Comparison of ENCODE assay signal across 19 cellular contexts in genomic region chr5:58314356-58315045, GRCh38.
DNase-seq lines count a peak whose midpoint lies in the region; ATAC-seq, FAIRE-seq and TF ChIP-seq lines count a peak whose summit lies in the region.
"Had no signal": no experiment of that assay in that cellular context is flagged by ENCODE, and none has a peak within 500 bp of the region (broad histone marks: within the 10 kb centered on the region; RNA-seq: fewer than 3 reads in every experiment).

No MANE protein-coding gene starts in this region.

- H3K27me3 Mint-ChIP-seq in nephron progenitor cell (ENCODE audit: low read depth, poor library complexity), result no peaks in the 10 kb centered on the region
- peaks cover 8% of the 10 kb centered on the region for H3K27me3 Mint-ChIP-seq in stimulated activated memory B cell treated with anti-CD40 and anti-IgM and Interleukin-4, amounts not matched to agents 10 μg/mL and 1 μg/mL and 100 μg/mL, for 72 hours

- H3K36me3 ChIP-seq in PC-3 (ENCODE audit: low read depth, low read length) (no peaks in the 10 kb centered on the region), bronchial epithelial cell (ENCODE audit: control insufficient read depth, insufficient read depth, low read length) (no peaks in the 10 kb centered on the region), OCI-LY7 (ENCODE audit: insufficient read depth, low read length) (no peaks in the 10 kb centered on the region)
- H3K36me3 ChIP-seq: left ventricle myocardium inferior had no signal

- H3K4me2 ChIP-seq in PC-3 (ENCODE audit: low read length) (no peak overlapping the region), OCI-LY7 (ENCODE audit: low read length) (no peak overlapping the region)
- H3K4me2 ChIP-seq: smooth muscle cell had no signal

- CTCF ChIA-PET in PC-3 (lab: Charles Lee) (no interaction called here), OCI-LY7 (lab: Charles Lee; ENCODE audit: unreplicated experiment) (no interaction called here)

- H4K20me1 ChIP-seq in PC-3 (ENCODE audit: low read length), result no peaks in the 10 kb centered on the region
- H4K20me1 ChIP-seq in OCI-LY7 (ENCODE audit: insufficient read depth, low read length), result no peaks in the 10 kb centered on the region

- H2AFZ ChIP-seq in PC-3 (ENCODE audit: low read length) (no peak overlapping the region), OCI-LY7 (ENCODE audit: low read length) (no peak overlapping the region)
- H2AFZ ChIP-seq: GM23248 had no signal

- H3K4me1 ChIP-seq in PC-3 (ENCODE audit: insufficient read depth, low read length) (peaks cover 57% of the 10 kb centered on the region), OCI-LY7 (ENCODE audit: insufficient read depth, low read length, poor library complexity, severe bottlenecking) (no peaks in the 10 kb centered on the region)
- H3K4me1 ChIP-seq: left ventricle myocardium inferior, SJCRH30 had no signal

- no peaks in the 10 kb centered on the region for H3K9me2 ChIP-seq in PC-3 (replicated peaks; ENCODE audit: low read length)
- no peaks in the 10 kb centered on the region for H3K9me2 ChIP-seq in OCI-LY7 (ENCODE audit: insufficient read depth, low read length)

- no peak overlapping the region for H3K4me3 Mint-ChIP-seq in nephron progenitor cell
- H3K4me3 Mint-ChIP-seq in stimulated activated memory B cell treated with anti-CD40 and anti-IgM and Interleukin-4, amounts not matched to agents 10 μg/mL and 1 μg/mL and 100 μg/mL, for 72 hours, result no peak overlapping the region

- H3K27me3 ChIP-seq in PC-3 (ENCODE audit: low read length), result no peaks in the 10 kb centered on the region
- no peaks in the 10 kb centered on the region for H3K27me3 ChIP-seq in bronchial epithelial cell (ENCODE audit: control insufficient read depth, insufficient read depth, low read length)
- H3K27me3 ChIP-seq: SJCRH30 had no signal

- no peak overlapping the region for H3K9ac ChIP-seq in PC-3 (ENCODE audit: low read length)
- H3K9ac ChIP-seq: GM23248 had no signal

- FAIRE-seq in bronchial epithelial cell (lab: Jason Lieb, UNC), result peak; percentile 72

- H3K27ac ChIP-seq in PC-3 (ENCODE audit: low read length), result peak overlapping the region; percentile 80
- no peak overlapping the region for H3K27ac ChIP-seq in OCI-LY7 (ENCODE audit: low read depth, low read length, poor library complexity, severe bottlenecking)
- H3K27ac ChIP-seq: GM23248, left ventricle myocardium inferior, SJCRH30 had no signal

- peak; percentile 4 for DNase-seq in ELR (ENCODE audit: low read depth)
- DNase-seq in PC-3, result peak; percentile 17
- DNase-seq in bronchial epithelial cell (ENCODE audit: low read depth), result peak; percentile 88
- DNase-seq in nephron progenitor cell, result no peak
- no peak for DNase-seq in OCI-LY7 (ENCODE audit: low spot score)
- DNase-seq in activated naive CD4-positive, alpha-beta T cell treated with Interleukin-2 at 50 U/mL for 16 hours, result no peak
- DNase-seq: activated CD4-positive, alpha-beta T cell treated with anti-CD3 and anti-CD28 coated beads for 4 hours; activated effector memory CD4-positive, alpha-beta T cell treated with anti-CD3 and anti-CD28 coated beads, Interleukin-2, amount 50 U/mL, for 16 hours; amniotic stem cell; GM23248; KG1; left ventricle myocardium inferior; NCI-H1092; NCI-H2171 treated with DMSO at 0.1 percent for 48 hours; NK-92 treated with Interleukin-12 subunit alpha and Interleukin-12 subunit beta, amount 100 ng/mL, for 24 hours; SJCRH30 had no signal

- H3K36me3 Mint-ChIP-seq in nephron progenitor cell (ENCODE audit: low read depth), result no peaks in the 10 kb centered on the region
- H3K36me3 Mint-ChIP-seq in stimulated activated memory B cell treated with anti-CD40 and anti-IgM and Interleukin-4, amounts not matched to agents 10 μg/mL and 1 μg/mL and 100 μg/mL, for 72 hours, result no peaks in the 10 kb centered on the region

- no TSS peak for BruUV-seq in PC-3 (replicated peaks; lab: Mats Ljungman, UMichigan)
- BruUV-seq in OCI-LY7 (replicated peaks; lab: Mats Ljungman, UMichigan), result no TSS peak

- intact Hi-C loops in PC-3 (cut with micrococcal nuclease) (loop anchor here (5.0 kb wide), 2 partner anchors 117 to 143 kb away; no protein-coding TSS in a partner anchor), OCI-LY7 (cut with micrococcal nuclease; ENCODE audit: unreplicated experiment) (no loop called here)

- H3K27ac Mint-ChIP-seq in nephron progenitor cell, result peak overlapping the region; percentile 57
- no peak overlapping the region for H3K27ac Mint-ChIP-seq in stimulated activated memory B cell treated with anti-CD40 and anti-IgM and Interleukin-4, amounts not matched to agents 10 μg/mL and 1 μg/mL and 100 μg/mL, for 72 hours

- H3K4me3 ChIP-seq in PC-3 (ENCODE audit: low read length) (no peak overlapping the region), bronchial epithelial cell (ENCODE audit: low read depth, low read length) (no peak overlapping the region), OCI-LY7 (ENCODE audit: low read depth, low read length, poor library complexity, severe bottlenecking) (no peak overlapping the region)
- H3K4me3 ChIP-seq: GM23248, left ventricle myocardium inferior, SJCRH30, smooth muscle cell had no signal

- no peak for ATAC-seq in PC-3
- no peak for ATAC-seq in stimulated activated memory B cell treated with anti-CD40 and anti-IgM and Interleukin-4, amounts not matched to agents 10 μg/mL and 1 μg/mL and 100 μg/mL, for 72 hours
- ATAC-seq in HG03460 (IDR thresholded peaks at IDR 0.05; ENCODE audit: unreplicated experiment), result no peak

- TF ChIP-seq CTCF in PC-3 (conservative IDR thresholded peaks at IDR 0.05; ENCODE audit: low read depth, low read length) (no peak), bronchial epithelial cell (IDR thresholded peaks at IDR 0.05; ENCODE audit: insufficient read depth, low read length, severe bottlenecking) (no peak), nephron progenitor cell (IDR thresholded peaks at IDR 0.05) (no peak), OCI-LY7 (conservative IDR thresholded peaks at IDR 0.05; ENCODE audit: low read length) (no peak)

- H3K79me2 ChIP-seq in PC-3 (ENCODE audit: low read length) (no peaks in the 10 kb centered on the region), OCI-LY7 (ENCODE audit: insufficient read depth, low read depth, low read length) (no peaks in the 10 kb centered on the region)

- peaks cover 16% of the 10 kb centered on the region for H3K4me1 Mint-ChIP-seq in nephron progenitor cell
- H3K4me1 Mint-ChIP-seq in stimulated activated memory B cell treated with anti-CD40 and anti-IgM and Interleukin-4, amounts not matched to agents 10 μg/mL and 1 μg/mL and 100 μg/mL, for 72 hours, result no peaks in the 10 kb centered on the region

- H3F3A ChIP-seq in PC-3 (ENCODE audit: low read length, unreplicated experiment), result no peaks in the 10 kb centered on the region

- peaks cover 10% of the 10 kb centered on the region for H3K9me3 Mint-ChIP-seq in nephron progenitor cell
- H3K9me3 Mint-ChIP-seq in stimulated activated memory B cell treated with anti-CD40 and anti-IgM and Interleukin-4, amounts not matched to agents 10 μg/mL and 1 μg/mL and 100 μg/mL, for 72 hours, result peaks cover 3% of the 10 kb centered on the region

- H3K9me3 ChIP-seq in PC-3 (ENCODE audit: low read length) (no peaks in the 10 kb centered on the region), OCI-LY7 (ENCODE audit: low read length) (no peaks in the 10 kb centered on the region)
- H3K9me3 ChIP-seq: left ventricle myocardium inferior, SJCRH30 had no signal

- POLR2A ChIA-PET in PC-3 (lab: Charles Lee; ENCODE audit: unreplicated experiment) (interaction anchor here (0.6 to 0.7 kb wide), 2 partner anchors 13 to 145 kb away, joined by 3 read pairs; no protein-coding TSS in a partner anchor), OCI-LY7 (lab: Charles Lee) (no interaction called here)

Comparison
In these comparisons a context has a peak if more than half of its experiments do, and no peak if none do; other contexts are left out.
1. DNase-seq: peak in ELR (single experiment), PC-3 (single experiment) and bronchial epithelial cell (single experiment); none in nephron progenitor cell (single experiment), OCI-LY7 (single experiment) and activated naive CD4-positive, alpha-beta T cell treated with Interleukin-2 at 50 U/mL for 16 hours (single experiment).